Comparison of ENCODE assay signal across 14 cellular contexts in the genomic region with DNA sequence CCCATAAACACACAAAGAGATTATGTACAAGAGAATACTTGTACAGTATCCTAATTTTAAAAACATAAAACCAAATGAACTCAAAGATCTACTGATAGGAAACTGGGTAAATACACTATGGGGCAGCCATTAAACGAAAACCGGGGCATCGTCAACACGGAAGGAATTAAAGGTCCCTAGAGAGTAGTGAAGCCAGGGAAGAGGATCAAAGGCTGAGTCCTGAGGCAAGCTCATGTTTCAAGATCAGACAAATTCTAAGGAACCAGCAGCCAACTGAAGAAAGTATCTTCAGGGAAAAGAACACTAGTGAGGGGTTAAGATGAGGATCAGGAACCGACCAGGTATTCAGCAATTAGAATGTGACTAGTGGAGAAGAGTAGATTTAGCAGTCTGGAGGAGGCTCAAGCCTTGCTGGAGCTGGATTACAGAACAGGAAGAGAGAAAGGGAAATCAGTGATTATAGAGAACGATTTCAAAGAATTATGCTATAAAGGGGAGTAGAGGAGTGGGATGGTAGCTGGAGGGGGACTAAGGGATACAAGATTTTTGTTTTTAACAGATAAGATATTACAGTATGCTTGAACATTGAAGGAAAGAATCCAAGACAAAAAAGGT. TPM values are rescaled to one million over a fixed set of nuclear protein-coding genes. Genes with fewer than 3 reads are reported as not detected.
DNase-seq lines count a peak whose midpoint lies in the region; ATAC-seq, FAIRE-seq and TF ChIP-seq lines count a peak whose summit lies in the region.
"Had no signal": no experiment of that assay in that cellular context is flagged by ENCODE, and none has a peak within 500 bp of the region (broad histone marks: within the 10 kb centered on the region; RNA-seq: fewer than 3 reads in every experiment).

No MANE protein-coding gene starts in this region.

- H3K27ac ChIP-seq in K562 (ENCODE audit: extremely low read depth, low read depth, low read length), result no peak overlapping the region
- H3K27ac ChIP-seq in naive thymus-derived CD4-positive, alpha-beta T cell (ENCODE audit: low read depth, low read length), result no peak overlapping the region

- no peak for TF ChIP-seq EP300 in K562 (IDR thresholded peaks at IDR 0.05; ENCODE audit: low read length)

- H3K27me3 ChIP-seq in K562 (ENCODE audit: control insufficient read depth in 2 of 2, insufficient read depth in 2 of 2, low read length in 2 of 2), result no peaks in the 10 kb centered on the region
- H3K27me3 ChIP-seq in naive thymus-derived CD4-positive, alpha-beta T cell (ENCODE audit: control insufficient read depth in 2 of 2, insufficient read depth in 2 of 2, low read length in 2 of 2), result no peaks in the 10 kb centered on the region
- H3K27me3 ChIP-seq: dorsolateral prefrontal cortex, upper lobe of left lung had no signal

- H3K9me3 ChIP-seq in K562 (replicated peaks; ENCODE audit: control insufficient read depth, insufficient read depth, low read depth, low read length), result 0 out of 2 replicates have a peak, but pooled peaks cover 2% of the 10 kb centered on the region
- no peaks in the 10 kb centered on the region for H3K9me3 ChIP-seq in naive thymus-derived CD4-positive, alpha-beta T cell (ENCODE audit: control insufficient read depth in 2 of 3, low read length in 3 of 3)
- H3K9me3 ChIP-seq: upper lobe of left lung had no signal

- H3K4me1 ChIP-seq in K562 (replicated peaks in 1 of 2; ENCODE audit: control insufficient read depth in 2 of 2, insufficient read depth in 2 of 2, low read length in 2 of 2), result no peaks in the 10 kb centered on the region
- no peaks in the 10 kb centered on the region for H3K4me1 ChIP-seq in naive thymus-derived CD4-positive, alpha-beta T cell (ENCODE audit: control insufficient read depth in 2 of 2, insufficient read depth in 2 of 2, low read length in 2 of 2)

- WGBS in K562 (ENCODE audit: insufficient coverage, low coverage, missing lambda C conversion rate), result 68% methylated on average over 6 of the region's 6 CpGs

- CTCF ChIA-PET in HEK293T (lab: Yijun Ruan, JAX) (interaction anchor here (0.6 to 1.3 kb wide), 4 partner anchors 10 to 245 kb away, joined by 3 to 11 read pairs (median 4); no protein-coding TSS in a partner anchor), K562 (lab: Yijun Ruan, JAX; ENCODE audit: low intra/inter-chr PET ratio) (no interaction called here)
- CTCF ChIA-PET in naive thymus-derived CD4-positive, alpha-beta T cell (lab: Charles Lee), result no interaction called here

- H2AFZ ChIP-seq in K562 (ENCODE audit: low read depth, low read length), result no peak overlapping the region

- FAIRE-seq in K562 (lab: Jason Lieb, UNC), result no peak

- H3K4me1 Mint-ChIP-seq in CD14-positive monocyte (peaks cover 34% of the 10 kb centered on the region), immature natural killer cell (peaks cover 32 to 79% of the 10 kb centered on the region in 2 donors)
- peaks cover 15 to 56% (median 49%) of the 10 kb centered on the region in 7 donors for H3K4me1 Mint-ChIP-seq in naive thymus-derived CD4-positive, alpha-beta T cell
- peaks cover 28% of the 10 kb centered on the region for H3K4me1 Mint-ChIP-seq in activated T-helper 1 cell treated with anti-CD3 and anti-CD28 coated beads, Interleukin-12 subunit alpha, Interleukin-12 subunit beta, Interleukin-2, Interleukin-4 antibody, amounts not matched to agents 30 ng/mL and 10 ng/mL and 1 ng/mL, durations not matched to agents 14 hours and 24 hours and 36 hours (ENCODE audit: low read depth)

- H3K4me2 ChIP-seq in K562 (ENCODE audit: insufficient read depth, low read length), result no peak overlapping the region

- H3K9me3 Mint-ChIP-seq in CD14-positive monocyte, result peaks cover 0 to 7% (median 0%) of the 10 kb centered on the region in 7 donors
- H3K9me3 Mint-ChIP-seq in naive thymus-derived CD4-positive, alpha-beta T cell, result peaks cover 0 to 3% (median 0%) of the 10 kb centered on the region in 11 donors
- no peaks in the 10 kb centered on the region for H3K9me3 Mint-ChIP-seq in immature natural killer cell
- no peaks in the 10 kb centered on the region for H3K9me3 Mint-ChIP-seq in activated T-helper 1 cell treated with anti-CD3 and anti-CD28 coated beads, Interleukin-12 subunit alpha, Interleukin-12 subunit beta, Interleukin-2, Interleukin-4 antibody, amounts not matched to agents 30 ng/mL and 10 ng/mL and 1 ng/mL, durations not matched to agents 14 hours and 24 hours and 36 hours

- BruUV-seq in K562 (replicated peaks; lab: Mats Ljungman, UMichigan), result no TSS peak

- TF ChIP-seq POLR2A in K562 (conservative IDR thresholded peaks at IDR 0.05), result no peak

- peak; percentile 31; the same call in 2 of the 3 replicates for ATAC-seq in K562
- no peak for ATAC-seq in naive thymus-derived CD4-positive, alpha-beta T cell
- ATAC-seq: PC-3 had no signal

- no peaks in the 10 kb centered on the region for H3K27me3 Mint-ChIP-seq in CD14-positive monocyte (ENCODE audit: low read depth in 3 of 3)
- H3K27me3 Mint-ChIP-seq in naive thymus-derived CD4-positive, alpha-beta T cell, result no peaks in the 10 kb centered on the region
- H3K27me3 Mint-ChIP-seq in immature natural killer cell (ENCODE audit: low read depth in 3 of 3), result peaks cover 0 to 2% (median 0%) of the 10 kb centered on the region in 3 donors
- H3K27me3 Mint-ChIP-seq in activated T-helper 1 cell treated with anti-CD3 and anti-CD28 coated beads, Interleukin-12 subunit alpha, Interleukin-12 subunit beta, Interleukin-2, Interleukin-4 antibody, amounts not matched to agents 30 ng/mL and 10 ng/mL and 1 ng/mL, durations not matched to agents 14 hours and 24 hours and 36 hours (ENCODE audit: insufficient read depth), result no peaks in the 10 kb centered on the region

- H3K36me3 ChIP-seq in K562 (ENCODE audit: control insufficient read depth, insufficient read depth, low read length), result peaks cover 14% of the 10 kb centered on the region; the same call in 2 of the 3 replicates
- peaks cover 0 to 42% (median 6%) of the 10 kb centered on the region in 3 experiments for H3K36me3 ChIP-seq in naive thymus-derived CD4-positive, alpha-beta T cell (ENCODE audit: control insufficient read depth in 2 of 3, insufficient read depth in 3 of 3, low read length in 3 of 3)

- no peaks in the 10 kb centered on the region for H4K20me1 ChIP-seq in K562 (replicated peaks; ENCODE audit: control insufficient read depth, insufficient read depth, low read length)

- H3K9me1 ChIP-seq in K562 (ENCODE audit: control insufficient read depth, insufficient read depth, low read length), result no peaks in the 10 kb centered on the region

- in situ Hi-C loops in K562 (cut with MboI), result no loop called here

- H3K36me3 Mint-ChIP-seq in CD14-positive monocyte, result peaks cover 51 to 62% of the 10 kb centered on the region in 2 donors
- peaks cover 16 to 56% (median 46%) of the 10 kb centered on the region in 5 donors for H3K36me3 Mint-ChIP-seq in naive thymus-derived CD4-positive, alpha-beta T cell
- H3K36me3 Mint-ChIP-seq in immature natural killer cell, result peaks cover 8 to 34% (median 29%) of the 10 kb centered on the region in 3 donors
- peaks cover 38% of the 10 kb centered on the region for H3K36me3 Mint-ChIP-seq in activated T-helper 1 cell treated with anti-CD3 and anti-CD28 coated beads, Interleukin-12 subunit alpha, Interleukin-12 subunit beta, Interleukin-2, Interleukin-4 antibody, amounts not matched to agents 30 ng/mL and 10 ng/mL and 1 ng/mL, durations not matched to agents 14 hours and 24 hours and 36 hours (ENCODE audit: low read depth)

- TF ChIP-seq RAD21 in K562 (CRISPR knock-in tag; conservative IDR thresholded peaks at IDR 0.05 in 1 of 2, IDR thresholded peaks at IDR 0.05 in 1 of 2), result no peak

- DNase-seq in CD14-positive monocyte (ENCODE audit: low spot score) (no peak), HEK293T (ENCODE audit: extremely low spot score) (peak; percentile 33), K562 (ENCODE audit: extremely low read depth in 1 of 4, low spot score in 3 of 4) (no peak), MV-4-11 (lab: John Stamatoyannopoulos, UW) (no peak), NK-92 (lab: John Stamatoyannopoulos, UW; ENCODE audit: unreplicated experiment) (no peak), immature natural killer cell (no peak)
- no peak for DNase-seq in naive thymus-derived CD4-positive, alpha-beta T cell
- DNase-seq in activated T-helper 1 cell treated with anti-CD3 and anti-CD28 coated beads, Interleukin-12 subunit alpha, Interleukin-12 subunit beta, Interleukin-2, Interleukin-4 antibody, amounts not matched to agents 30 ng/mL and 10 ng/mL and 1 ng/mL, durations not matched to agents 14 hours and 24 hours and 36 hours (ENCODE audit: low spot score), result no peak
- DNase-seq: dorsolateral prefrontal cortex, GOT3, hippocampal formation, NCI-H1092, PC-3, upper lobe of left lung had no signal

- intact Hi-C loops in CD14-positive monocyte (cut with micrococcal nuclease), result no loop called here
- intact Hi-C loops in K562 (cut with micrococcal nuclease), result no loop called here
- intact Hi-C loops in naive thymus-derived CD4-positive, alpha-beta T cell (cut with micrococcal nuclease), result loop anchor here in 1 of 2 donors (5.0 kb wide), 1 partner anchor 38 kb away; no protein-coding TSS in a partner anchor
- intact Hi-C loops in activated T-helper 1 cell treated with anti-CD3 and anti-CD28 coated beads, Interleukin-12 subunit alpha, Interleukin-12 subunit beta, Interleukin-2, Interleukin-4 antibody, amounts not matched to agents 30 ng/mL and 10 ng/mL and 1 ng/mL, durations not matched to agents 14 hours and 24 hours and 36 hours (cut with micrococcal nuclease), result no loop called here

- POLR2A ChIA-PET in HEK293T (lab: Yijun Ruan, JAX), result interaction anchor here (0.8 to 1.8 kb wide), 4 partner anchors 22 to 289 kb away, joined by 3 to 6 read pairs (median 3); partner anchors contain the start of genes GTF2A1 and SEL1L
- POLR2A ChIA-PET in K562 (lab: Yijun Ruan, JAX), result interaction anchor here (0.7 to 1.4 kb wide), 4 partner anchors 9 to 73 kb away, joined by 3 to 4 read pairs (median 3); no protein-coding TSS in a partner anchor
- POLR2A ChIA-PET in naive thymus-derived CD4-positive, alpha-beta T cell (lab: Charles Lee), result interaction anchor here (0.8 to 1.2 kb wide), 2 partner anchors 10 to 13 kb away, joined by 3 read pairs; no protein-coding TSS in a partner anchor

- H3K4me3 ChIP-seq in K562, result no peak overlapping the region
- H3K4me3 ChIP-seq in naive thymus-derived CD4-positive, alpha-beta T cell (ENCODE audit: low read length), result no peak overlapping the region
- H3K4me3 ChIP-seq: dorsolateral prefrontal cortex, upper lobe of left lung had no signal

- H3K27ac Mint-ChIP-seq in CD14-positive monocyte (peak overlapping the region; percentile 10 to 70 (median 32)), immature natural killer cell (peak overlapping the region in 2 of 6 donors; percentile 3 to 28)
- peak overlapping the region in 7 of 9 donors; percentile 2 to 89 (median 59) for H3K27ac Mint-ChIP-seq in naive thymus-derived CD4-positive, alpha-beta T cell
- no peak overlapping the region for H3K27ac Mint-ChIP-seq in activated T-helper 1 cell treated with anti-CD3 and anti-CD28 coated beads, Interleukin-12 subunit alpha, Interleukin-12 subunit beta, Interleukin-2, Interleukin-4 antibody, amounts not matched to agents 30 ng/mL and 10 ng/mL and 1 ng/mL, durations not matched to agents 14 hours and 24 hours and 36 hours

- H3K4me3 Mint-ChIP-seq in CD14-positive monocyte, result no peak overlapping the region
- H3K4me3 Mint-ChIP-seq in naive thymus-derived CD4-positive, alpha-beta T cell, result peak overlapping the region in 1 of 10 donors; percentile 2
- no peak overlapping the region for H3K4me3 Mint-ChIP-seq in immature natural killer cell
- H3K4me3 Mint-ChIP-seq in activated T-helper 1 cell treated with anti-CD3 and anti-CD28 coated beads, Interleukin-12 subunit alpha, Interleukin-12 subunit beta, Interleukin-2, Interleukin-4 antibody, amounts not matched to agents 30 ng/mL and 10 ng/mL and 1 ng/mL, durations not matched to agents 14 hours and 24 hours and 36 hours, result no peak overlapping the region

- no peak for TF ChIP-seq CTCF in CD14-positive monocyte (IDR thresholded peaks at IDR 0.05)
- TF ChIP-seq CTCF in K562 (IDR thresholded peaks at IDR 0.05 in 2 of 3, conservative IDR thresholded peaks at IDR 0.05 in 1 of 3; ENCODE audit: insufficient read depth in 2 of 3, low read depth in 1 of 3, low read length in 3 of 3), result no peak

- no peaks in the 10 kb centered on the region for H3K79me2 ChIP-seq in K562 (ENCODE audit: control insufficient read depth, insufficient read depth, low read length)

- H3K9ac ChIP-seq in K562 (ENCODE audit: insufficient read depth in 1 of 2, low read depth in 2 of 2, low read length in 2 of 2), result no peak overlapping the region

RNA-seq across cellular contexts. Expression of gene SEL1L, which starts 23.7 kb away (rescaled TPM):
- 10 to 100 TPM; 42.5 to 48.4 TPM for polyA plus RNA-seq in CD14-positive monocyte
- total RNA-seq in K562 (2011; cell fraction: chromatin; rRNA removed; ENCODE audit: low replicate concordance), result 28.6 and 68.3 TPM in 2 replicates
- total RNA-seq in K562 (2011; cell fraction: nucleolus; rRNA removed), result 14.0 and 20.4 TPM in 2 replicates
- 44.9 and 84.4 TPM in 2 replicates for total RNA-seq in K562 (2011; cell fraction: nucleoplasm; rRNA removed)
- total RNA-seq in K562 (2014; rRNA removed), result 11.7 and 15.5 TPM in 2 replicates
- total RNA-seq in K562 (2014; rRNA removed; fragmentation: Illumina TruSeq; extraction: Trizol), result 15.6 and 15.8 TPM in 2 replicates
- 14.0 and 15.8 TPM in 2 replicates for total RNA-seq in K562 (2015; rRNA removed; fragmentation: Illumina TruSeq; extraction: Trizol)
- total RNA-seq in K562 (2021), result 21.1 and 23.3 TPM in 2 replicates
- polyA plus RNA-seq in K562 (2011; rRNA removed), result 8.0 and 8.4 TPM in 2 replicates
- 2.2 and 6.0 TPM in 2 replicates for polyA plus RNA-seq in K562 (2011; cell fraction: cytosol; rRNA removed)
- 14.0 and 14.5 TPM in 2 replicates for polyA plus RNA-seq in K562 (2011; cell fraction: nucleus; rRNA removed)
- 13.5 and 33.8 TPM in 2 replicates for polyA plus RNA-seq in K562 (2012)
- 12.3 and 13.6 TPM in 2 replicates for polyA plus RNA-seq in K562 (2014; fragmentation: Illumina TruSeq; extraction: Trizol)
- polyA plus RNA-seq in K562 (2014; fragmentation: Nextera tagmentation; extraction: Ambion mirVana), result 10 to 100 TPM in 1 of 2 experiments, 1 to 10 TPM in 1; 7.7 to 10.1 TPM
- polyA plus RNA-seq in K562 (2014; rRNA removed), result 8.2 and 8.8 TPM in 2 replicates
- 17.7 and 24.5 TPM in 2 replicates for polyA minus RNA-seq in K562 (2011; rRNA and poly(A)+ RNA removed)
- 7.8 and 9.6 TPM in 2 replicates for polyA minus RNA-seq in K562 (2011; cell fraction: cytosol; rRNA and poly(A)+ RNA removed)
- polyA minus RNA-seq in K562 (2011; cell fraction: nucleus; rRNA and poly(A)+ RNA removed), result 11.6 and 19.5 TPM in 2 replicates
- 10 to 100 TPM; 43.5 to 72.2 (median 57.0) TPM for total RNA-seq in naive thymus-derived CD4-positive, alpha-beta T cell
- 10 to 100 TPM; 15.4 to 17.7 TPM for polyA plus RNA-seq in naive thymus-derived CD4-positive, alpha-beta T cell
- polyA plus RNA-seq in immature natural killer cell, result 10 to 100 TPM; 29.3 to 41.7 (median 31.0) TPM
- 55.9 and 56.1 TPM in 2 replicates for total RNA-seq in activated T-helper 1 cell treated with anti-CD3 and anti-CD28 coated beads, Interleukin-12 subunit alpha, Interleukin-12 subunit beta, Interleukin-2, Interleukin-4 antibody, amounts not matched to agents 30 ng/mL and 10 ng/mL and 1 ng/mL, durations not matched to agents 14 hours and 24 hours and 36 hours
